ENCODE assay signal across 9 cellular contexts in genomic region chr13:92806215-92806614, GRCh38.
A peak's percentile ranks its signal among the peaks of the same experiment; 100 is the strongest.
DNase-seq lines count a peak whose midpoint lies in the region; ATAC-seq and TF ChIP-seq lines count a peak whose summit lies in the region.
"Had no signal": no experiment of that assay in that cellular context is flagged by ENCODE, and none has a peak within 500 bp of the region (broad histone marks: within the 10 kb centered on the region; RNA-seq: fewer than 3 reads in every experiment).

No MANE protein-coding gene starts in this region.

- H3K27ac Mint-ChIP-seq in T-cell = peak overlapping the region; percentile 57 to 70

- CTCF ChIA-PET in T-cell (lab: Charles Lee) = no interaction called here

- H3K36me3 ChIP-seq in heart left ventricle = no peaks in the 10 kb centered on the region

- ATAC-seq in heart left ventricle = peak in 3 of 4 donors; percentile 50 to 70 (median 53)
- ATAC-seq in T-cell (replicated peaks in 1 of 4) = peak in 2 of 4 experiments; percentile 31 to 35
- ATAC-seq in GM18858 (IDR thresholded peaks at IDR 0.05; ENCODE audit: unreplicated experiment) = no peak

- no peak for DNase-seq in heart left ventricle
- DNase-seq in cardiac septum (ENCODE audit: low spot score) = no peak
- DNase-seq in T-cell = no peak
- peak; percentile 7 for DNase-seq in iris pigment epithelial cell (ENCODE audit: low read depth)
- DNase-seq in NCI-H510A (lab: John Stamatoyannopoulos, UW) = no peak
- no peak for DNase-seq in DMS153 (lab: John Stamatoyannopoulos, UW)
- DNase-seq in head of caudate nucleus = no peak

- intact Hi-C loops in heart left ventricle (cut with DNase I) = no loop called here
- intact Hi-C loops in cardiac septum (cut with DNase I) = no loop called here
- intact Hi-C loops in head of caudate nucleus (cut with DNase I) = no loop called here

- peak overlapping the region in 9 of 12 donors; percentile 22 to 55 (median 40) for H3K4me3 ChIP-seq in heart left ventricle

- POLR2A ChIA-PET in T-cell (lab: Charles Lee) = no interaction called here

- peaks cover 0 to 9% (median 0%) of the 10 kb centered on the region in 12 donors for H3K9me3 ChIP-seq in heart left ventricle

- TF ChIP-seq POLR2A in heart left ventricle (IDR thresholded peaks at IDR 0.05) = no peak

- no peak for TF ChIP-seq CTCF in heart left ventricle (IDR thresholded peaks at IDR 0.05)

- no peaks in the 10 kb centered on the region for H3K36me3 Mint-ChIP-seq in T-cell

- H3K9me3 Mint-ChIP-seq in T-cell = peaks cover 0 to 3% (median 0%) of the 10 kb centered on the region in 3 donors

- H3K27ac ChIP-seq in heart left ventricle = peak overlapping the region in 8 of 12 donors; percentile 9 to 60 (median 42)
- H3K27ac ChIP-seq: skin epidermis had no signal

- H3K4me3 Mint-ChIP-seq in T-cell = peak overlapping the region; percentile 61 to 80 (median 75)

- 50 to 66% (median 58%) methylated on average over 4 of the region's 4 CpGs for WGBS in heart left ventricle, 4 donors

- peaks cover 8 to 14% (median 14%) of the 10 kb centered on the region in 3 donors for H3K4me1 Mint-ChIP-seq in T-cell

- no peaks in the 10 kb centered on the region for H3K27me3 Mint-ChIP-seq in T-cell

- peaks cover 0 to 19% (median 0%) of the 10 kb centered on the region in 12 donors for H3K4me1 ChIP-seq in heart left ventricle

- no peaks in the 10 kb centered on the region for H3K27me3 ChIP-seq in heart left ventricle
